In genomic region chr16:4613636-4614570, GRCh38 we compare ENCODE assay signal across 8 cellular contexts. TPM values are rescaled to one million over a fixed set of nuclear protein-coding genes. Genes with fewer than 3 reads are reported as not detected.
DNase-seq lines count a peak whose midpoint lies in the region; ATAC-seq and TF ChIP-seq lines count a peak whose summit lies in the region.

No MANE protein-coding gene starts in this region.

- DNase-seq in DND-41, result peak; percentile 45
- peak; percentile 84 for DNase-seq in Karpas-422
- DNase-seq in activated T-cell treated with anti-CD3 and anti-CD28 coated beads for 48 hours (ENCODE audit: low read depth), result peak; percentile 51
- peak; percentile 42 for DNase-seq in fibroblast of pulmonary artery (ENCODE audit: low read depth)
- DNase-seq in mucosa of gallbladder (ENCODE audit: low spot score), result no peak

- peak overlapping the region; percentile 36 to 66; a peak in 3 of 4 replicates for H3K4me3 ChIP-seq in DND-41 (ENCODE audit: low read depth in 1 of 2, low read length in 2 of 2)
- H3K4me3 ChIP-seq in Karpas-422 (ENCODE audit: low read length), result peak overlapping the region; percentile 93
- peak overlapping the region; percentile 73 for H3K4me3 ChIP-seq in fibroblast of pulmonary artery (replicated peaks; ENCODE audit: low read depth, low read length)
- peak overlapping the region; percentile 69 for H3K4me3 ChIP-seq in parathyroid adenoma (ENCODE audit: low read depth, low read length)

- peak overlapping the region; percentile 87 for H3K27ac ChIP-seq in DND-41 (ENCODE audit: low read length)
- H3K27ac ChIP-seq in Karpas-422 (ENCODE audit: low read length), result peak overlapping the region; percentile 75; the same call in 1 of the 2 replicates
- H3K27ac ChIP-seq in parathyroid adenoma, result peak overlapping the region; percentile 100

- peak overlapping the region; percentile 87 for H2AFZ ChIP-seq in DND-41 (ENCODE audit: low read depth, low read length)
- no peak overlapping the region for H2AFZ ChIP-seq in Karpas-422 (ENCODE audit: low read length)
- H2AFZ ChIP-seq in parathyroid adenoma, result peak overlapping the region; percentile 75

- H3K9ac ChIP-seq in DND-41 (ENCODE audit: low read depth, low read length) (peak overlapping the region; percentile 82), Karpas-422 (ENCODE audit: low read length) (peak overlapping the region; percentile 87), parathyroid adenoma (no peak overlapping the region)

- peaks cover 52% of the 10 kb centered on the region for H3K4me1 ChIP-seq in DND-41 (ENCODE audit: insufficient read depth, low read length)
- H3K4me1 ChIP-seq in Karpas-422 (ENCODE audit: low read length), result peaks cover 41% of the 10 kb centered on the region
- peaks cover 21% of the 10 kb centered on the region for H3K4me1 ChIP-seq in parathyroid adenoma

- H3K9me3 ChIP-seq in DND-41 (ENCODE audit: insufficient read depth, low read length, severe bottlenecking), result no peaks in the 10 kb centered on the region
- no peaks in the 10 kb centered on the region for H3K9me3 ChIP-seq in Karpas-422 (ENCODE audit: low read length)
- H3K9me3 ChIP-seq in parathyroid adenoma (ENCODE audit: control insufficient read depth, low read length), result no peaks in the 10 kb centered on the region

- TF ChIP-seq CTCF in DND-41 (IDR thresholded peaks at IDR 0.05; ENCODE audit: borderline replicate concordance, extremely low read depth, low read length, poor library complexity, severe bottlenecking) (peak; percentile 12), fibroblast of pulmonary artery (IDR thresholded peaks at IDR 0.05; ENCODE audit: low read length, missing control alignments) (no peak), parathyroid adenoma (IDR thresholded peaks at IDR 0.05) (no peak)

- no peaks in the 10 kb centered on the region for H3K27me3 ChIP-seq in DND-41 (ENCODE audit: insufficient read depth, low read length, poor library complexity)
- no peaks in the 10 kb centered on the region for H3K27me3 ChIP-seq in Karpas-422 (ENCODE audit: low read length)
- H3K27me3 ChIP-seq in parathyroid adenoma (ENCODE audit: control insufficient read depth, insufficient read depth, low read length), result no peaks in the 10 kb centered on the region

- no peak for ATAC-seq in DND-41 (ENCODE audit: insufficient read depth, low read depth)
- ATAC-seq in HG03520 (IDR thresholded peaks at IDR 0.05; ENCODE audit: unreplicated experiment), result no peak
- no peak for ATAC-seq in HG02973 (IDR thresholded peaks at IDR 0.05; ENCODE audit: unreplicated experiment)

- no peaks in the 10 kb centered on the region for H3K9me2 ChIP-seq in Karpas-422 (replicated peaks; ENCODE audit: insufficient read depth, low read length)

- peaks cover 20% of the 10 kb centered on the region for H3K36me3 ChIP-seq in DND-41 (ENCODE audit: insufficient read depth, low read length)
- no peaks in the 10 kb centered on the region for H3K36me3 ChIP-seq in Karpas-422 (ENCODE audit: insufficient read depth, low read length)
- no peaks in the 10 kb centered on the region for H3K36me3 ChIP-seq in parathyroid adenoma (ENCODE audit: control insufficient read depth, insufficient read depth, low read length)

- peak overlapping the region; percentile 92 for H3K4me2 ChIP-seq in DND-41 (ENCODE audit: insufficient read depth, low read length)
- H3K4me2 ChIP-seq in Karpas-422 (ENCODE audit: low read depth, low read length, poor library complexity, severe bottlenecking), result peak overlapping the region; percentile 80
- peak overlapping the region; percentile 65 for H3K4me2 ChIP-seq in parathyroid adenoma (ENCODE audit: low read length)

- H4K20me1 ChIP-seq in DND-41 (ENCODE audit: insufficient read depth, low read length) (peaks cover 48% of the 10 kb centered on the region), Karpas-422 (ENCODE audit: insufficient read depth, low read depth, low read length) (peaks cover 38% of the 10 kb centered on the region; the same call in 1 of the 2 replicates)

- H3K79me2 ChIP-seq in DND-41 (ENCODE audit: insufficient read depth, low read length) (peaks cover 77% of the 10 kb centered on the region), Karpas-422 (ENCODE audit: low read length) (peaks cover 37% of the 10 kb centered on the region), parathyroid adenoma (peaks cover 9% of the 10 kb centered on the region)

RNA-seq across cellular contexts. Expression of gene UBALD1, which starts 0.8 kb away (rescaled TPM):
- 10.0 and 30.6 TPM in 2 replicates for total RNA-seq in Karpas-422 (2014; rRNA removed; shearing (Covaris generic); ENCODE audit: low replicate concordance)
- total RNA-seq in mucosa of gallbladder, result 49.1 TPM

RNA-seq across cellular contexts. Expression of gene MGRN1, which starts 10.7 kb away (rescaled TPM):
- total RNA-seq in Karpas-422 (2014; rRNA removed; shearing (Covaris generic); ENCODE audit: low replicate concordance), result 16.8 and 23.0 TPM in 2 replicates
- 127 TPM for total RNA-seq in mucosa of gallbladder

RNA-seq across cellular contexts. Expression of gene C16orf96, which starts 57.8 kb away (rescaled TPM):
- not detected in 2 replicates for total RNA-seq in Karpas-422 (2014; rRNA removed; shearing (Covaris generic); ENCODE audit: low replicate concordance)
- total RNA-seq in mucosa of gallbladder, result 0.06 TPM
